ENCODE assay signal across 2 cellular contexts in genomic region chr17:63041251-63041650, GRCh38.
TF ChIP-seq lines count a peak whose summit lies in the region.

No MANE protein-coding gene starts in this region.

TF ChIP-seq in A549, 52 proteins besides CTCF, POLR2A, EP300 and RAD21:
- TF ChIP-seq NFE2L2 (conservative IDR thresholded peaks at IDR 0.05; ENCODE audit: low read length) = no peak
- TF ChIP-seq HEYL (CRISPR knock-in tag; IDR thresholded peaks at IDR 0.05) = no peak
- TF ChIP-seq NPAS2 (CRISPR knock-in tag; IDR thresholded peaks at IDR 0.05; ENCODE audit: borderline replicate concordance) = no peak
- no peak for TF ChIP-seq HDAC2 (IDR thresholded peaks at IDR 0.05)
- no peak for TF ChIP-seq SREBF2 (IDR thresholded peaks at IDR 0.05)
- no peak for TF ChIP-seq CHD4 (IDR thresholded peaks at IDR 0.05; ENCODE audit: borderline replicate concordance)

TF ChIP-seq in GM23338, 12 proteins besides CTCF, POLR2A, EP300 and RAD21:
- TF ChIP-seq NANOG (IDR thresholded peaks at IDR 0.05; ENCODE audit: borderline replicate concordance) (no peak), POLR2AphosphoS5 (IDR thresholded peaks at IDR 0.05; ENCODE audit: low read depth) (no peak), STAT1 (IDR thresholded peaks at IDR 0.05; ENCODE audit: unreplicated experiment) (no peak), JUNB (IDR thresholded peaks at IDR 0.05; ENCODE audit: unreplicated experiment) (no peak), ZNF462 (CRISPR knock-in tag; IDR thresholded peaks at IDR 0.05) (no peak), EZH2 (IDR thresholded peaks at IDR 0.05; ENCODE audit: low read depth, unreplicated experiment) (no peak)
